In the genomic region with DNA sequence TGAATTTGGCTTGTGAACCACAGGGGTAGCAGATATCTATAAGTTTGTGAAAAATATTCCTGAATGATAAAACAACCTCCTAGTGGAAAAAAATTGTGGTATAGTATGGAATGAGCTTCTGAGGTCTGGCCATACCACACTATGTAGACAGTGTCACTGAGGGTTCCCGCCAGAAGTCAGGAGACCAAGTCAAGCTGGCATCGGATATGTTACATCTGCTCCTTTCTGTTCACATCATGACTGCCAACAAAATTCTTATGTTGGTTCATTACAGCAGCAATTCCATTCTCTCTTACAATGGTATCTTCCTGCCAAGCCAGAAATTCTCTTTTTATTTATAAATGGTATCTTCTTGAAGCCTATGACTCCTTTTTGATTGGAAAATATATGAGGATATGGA, we compare ENCODE assay signal across 23 cellular contexts.
A peak's percentile ranks its signal among the peaks of the same experiment; 100 is the strongest.
DNase-seq lines count a peak whose midpoint lies in the region; ATAC-seq, FAIRE-seq and TF ChIP-seq lines count a peak whose summit lies in the region.
"Had no signal": no experiment of that assay in that cellular context is flagged by ENCODE, and none has a peak within 500 bp of the region (broad histone marks: within the 10 kb centered on the region; RNA-seq: fewer than 3 reads in every experiment).

No MANE protein-coding gene starts in this region.

- FAIRE-seq in astrocyte (lab: Jason Lieb, UNC) = no peak
- FAIRE-seq: H1 had no signal

- H3K9me3 ChIP-seq in astrocyte (ENCODE audit: insufficient read depth, low read depth, low read length) = no peaks in the 10 kb centered on the region
- H3K9me3 ChIP-seq in fibroblast of lung (ENCODE audit: control insufficient read depth, insufficient read depth, low read depth, low read length) = no peaks in the 10 kb centered on the region

- no peaks in the 10 kb centered on the region for H3K79me2 ChIP-seq in astrocyte (ENCODE audit: insufficient read depth, low read length)
- no peaks in the 10 kb centered on the region for H3K79me2 ChIP-seq in fibroblast of lung (ENCODE audit: control insufficient read depth, insufficient read depth, low read length)

- H3K4me1 Mint-ChIP-seq in astrocyte (ENCODE audit: low read depth, unreplicated experiment) (peaks cover 10% of the 10 kb centered on the region), HFFc6 (ENCODE audit: low read depth) (peaks cover 11% of the 10 kb centered on the region)

- no peak overlapping the region for H3K4me2 ChIP-seq in astrocyte (ENCODE audit: low read length)
- H3K4me2 ChIP-seq in fibroblast of lung (ENCODE audit: extremely low read depth, insufficient read depth, low read length) = no peak overlapping the region

- no peak overlapping the region for H3K27ac ChIP-seq in astrocyte (ENCODE audit: low read depth, low read length)
- H3K27ac ChIP-seq in fibroblast of lung (ENCODE audit: insufficient read depth, low read length) = no peak overlapping the region
- H3K27ac ChIP-seq: RWPE1, SK-N-MC had no signal

- no peaks in the 10 kb centered on the region for H3K27me3 Mint-ChIP-seq in astrocyte (ENCODE audit: low read depth, unreplicated experiment)
- H3K27me3 Mint-ChIP-seq in HFFc6 (ENCODE audit: insufficient read depth) = no peaks in the 10 kb centered on the region
- H3K27me3 Mint-ChIP-seq: IgD-negative memory B cell had no signal

- H3K27me3 ChIP-seq in astrocyte (ENCODE audit: insufficient read depth, low read length) (no peaks in the 10 kb centered on the region), fibroblast of lung (ENCODE audit: control insufficient read depth, insufficient read depth, low read length) (no peaks in the 10 kb centered on the region)

- H3K4me3 ChIP-seq in astrocyte (ENCODE audit: insufficient read depth, low read depth, low read length) (no peak overlapping the region), fibroblast of lung (replicated peaks in 1 of 4; ENCODE audit: control extremely low read depth in 1 of 4, insufficient read depth in 1 of 4, low read depth in 3 of 4, low read length in 4 of 4) (no peak overlapping the region)
- H3K4me3 ChIP-seq: SK-N-MC had no signal

- H3K9ac ChIP-seq in astrocyte (ENCODE audit: low read length) (no peak overlapping the region), fibroblast of lung (ENCODE audit: insufficient read depth, low read length) (no peak overlapping the region)

- H3K27ac Mint-ChIP-seq in astrocyte (ENCODE audit: unreplicated experiment) (no peak overlapping the region), HFFc6 (no peak overlapping the region)
- H3K27ac Mint-ChIP-seq: CD8-positive, alpha-beta T cell had no signal

- no peak for ATAC-seq in HG03280 (IDR thresholded peaks at IDR 0.05; ENCODE audit: unreplicated experiment)
- ATAC-seq: CD8-positive, alpha-beta T cell; HCT116 had no signal

- H3K36me3 ChIP-seq in astrocyte (ENCODE audit: insufficient read depth, low read length) (no peaks in the 10 kb centered on the region), fibroblast of lung (ENCODE audit: control insufficient read depth, insufficient read depth, low read length) (no peaks in the 10 kb centered on the region)

- H3K36me3 Mint-ChIP-seq in astrocyte (ENCODE audit: low read depth, unreplicated experiment) (peaks cover 3% of the 10 kb centered on the region), HFFc6 (ENCODE audit: low read depth) (peaks cover 5% of the 10 kb centered on the region; the same call in 1 of the 2 replicates)

- H3K4me3 Mint-ChIP-seq in astrocyte (ENCODE audit: unreplicated experiment) (no peak overlapping the region), HFFc6 (no peak overlapping the region)
- H3K4me3 Mint-ChIP-seq: CD8-positive, alpha-beta T cell; IgD-negative memory B cell had no signal

- H4K20me1 ChIP-seq in astrocyte (ENCODE audit: insufficient read depth, low read length) = no peaks in the 10 kb centered on the region
- H4K20me1 ChIP-seq in fibroblast of lung (ENCODE audit: control insufficient read depth, extremely low read depth, insufficient read depth, low read length) = no peaks in the 10 kb centered on the region

- TF ChIP-seq CTCF in astrocyte (IDR thresholded peaks at IDR 0.05; ENCODE audit: insufficient read depth, low read depth, low read length) (no peak), fibroblast of lung (conservative IDR thresholded peaks at IDR 0.05 in 1 of 2, IDR thresholded peaks at IDR 0.05 in 1 of 2; ENCODE audit: low read depth in 1 of 2, low read length in 2 of 2) (no peak), HFFc6 (IDR thresholded peaks at IDR 0.05) (no peak)

- DNase-seq in NCI-H1694 (lab: John Stamatoyannopoulos, UW) = peak; percentile 56
- DNase-seq in astrocyte (ENCODE audit: low read depth) = peak; percentile 42
- peak; percentile 20 to 40 for DNase-seq in fibroblast of lung (ENCODE audit: low read depth in 2 of 2)
- no peak for DNase-seq in HFFc6
- DNase-seq in NCI-H524 treated with DMSO at 0.1 percent for 48 hours (lab: John Stamatoyannopoulos, UW) = no peak
- DNase-seq in NCI-H82 (lab: John Stamatoyannopoulos, UW) = no peak
- DNase-seq: ACHN; Calu3; CD8-positive, alpha-beta T cell; DMS153; GF-D8; MV-4-11; NCI-H1105 treated with DMSO at 0.1 percent for 48 hours; NCI-H510A; NCI-H748 treated with DMSO at 0.1 percent for 48 hours; NK-92 treated with Interleukin-12 subunit alpha and Interleukin-12 subunit beta, amount 100 ng/mL, for 24 hours; SHP77 treated with DMSO at 0.1 percent for 48 hours had no signal

- no peaks in the 10 kb centered on the region for H3K9me3 Mint-ChIP-seq in astrocyte (ENCODE audit: unreplicated experiment)
- no peaks in the 10 kb centered on the region for H3K9me3 Mint-ChIP-seq in HFFc6
- H3K9me3 Mint-ChIP-seq: CD8-positive, alpha-beta T cell; IgD-negative memory B cell had no signal

- H3K4me1 ChIP-seq in astrocyte (ENCODE audit: insufficient read depth, low read length) (no peaks in the 10 kb centered on the region), fibroblast of lung (ENCODE audit: control insufficient read depth, extremely low read depth, insufficient read depth, low read length) (no peaks in the 10 kb centered on the region)

- H2AFZ ChIP-seq in astrocyte (ENCODE audit: low read depth, low read length) = no peak overlapping the region
- no peak overlapping the region for H2AFZ ChIP-seq in fibroblast of lung (ENCODE audit: low read length)

Comparison
In these comparisons a context has a peak if more than half of its experiments do, and no peak if none do; other contexts are left out.
1. DNase-seq: peak in NCI-H1694 (single experiment), astrocyte (single experiment) and fibroblast of lung (2 of 2); none in HFFc6 (single experiment), NCI-H524 treated with DMSO at 0.1 percent for 48 hours (single experiment) and NCI-H82 (single experiment).